ENCODE assay signal across 1 cellular context in genomic region chr19:33193864-33194362, GRCh38.
TF ChIP-seq lines count a peak whose summit lies in the region.

Gene LRP3 (plus strand): TSS chr19:33194330. CDS start chr19:33194786, 456 bp downstream.

TF ChIP-seq in H1, 55 proteins besides CTCF, POLR2A, EP300 and RAD21:
- TF ChIP-seq MAX (IDR thresholded peaks at IDR 0.05) (peak; percentile 25; the same call in 1 of the 2 replicates), BCL11A (IDR thresholded peaks at IDR 0.05; ENCODE audit: low read depth in 2 of 2, low read length in 2 of 2) (no peak), RXRA (IDR thresholded peaks at IDR 0.05; ENCODE audit: insufficient read depth, low read depth, low read length) (no peak), SP4 (IDR thresholded peaks at IDR 0.05; ENCODE audit: low read length) (no peak), USF2 (IDR thresholded peaks at IDR 0.05; ENCODE audit: low read length) (0 out of 2 replicates have a peak, but pooled peaks have one; percentile 9), CHD2 (IDR thresholded peaks at IDR 0.05; ENCODE audit: low read length) (no peak), ATF2 (IDR thresholded peaks at IDR 0.05; ENCODE audit: low read length) (no peak), BRCA1 (IDR thresholded peaks at IDR 0.05; ENCODE audit: low read depth, low read length) (no peak), PHF8 (conservative IDR thresholded peaks at IDR 0.05; ENCODE audit: low read depth, low read length) (no peak), CTBP2 (IDR thresholded peaks at IDR 0.05; ENCODE audit: borderline replicate concordance, insufficient read depth, insufficient read length, low read length) (no peak), BACH1 (IDR thresholded peaks at IDR 0.05; ENCODE audit: low read length) (no peak)
TF ChIP-seq in H1: peak in this region for 2.
